26 cellular contexts compared by ENCODE assay signal in genomic region chr2:40302751-40303150, GRCh38.
"Had no signal": no experiment of that assay in that cellular context is flagged by ENCODE, and none has a peak within 500 bp of the region (broad histone marks: within the 10 kb centered on the region; RNA-seq: fewer than 3 reads in every experiment).

No MANE protein-coding gene starts in this region.

- H3K4me2 ChIP-seq: smooth muscle cell had no signal

- H3K27me3 ChIP-seq: pancreas, suprapubic skin, thyroid gland had no signal

- H3K4me3 Mint-ChIP-seq: naive B cell; nephron; stimulated activated effector memory CD8-positive, alpha-beta T cell treated with anti-CD3 and anti-CD28 coated beads, Interleukin-12 subunit alpha, Interleukin-12 subunit beta, amount 100 ng/mL, for 72 hours; type B pancreatic cell had no signal

- DNase-seq: effector CD4-positive, alpha-beta T cell; foreskin melanocyte; head of caudate nucleus; hippocampal formation; left colon; left ventricle myocardium superior; mesenchymal stem cell; midbrain; naive B cell; occipital lobe; pancreas; right cardiac atrium; stimulated activated CD4-positive, alpha-beta T cell treated with anti-CD3 and anti-CD28 coated beads, Interleukin-4, amount 100 ng/mL, for 1 hour; stimulated activated CD8-positive, alpha-beta memory T cell treated with anti-CD3 and anti-CD28 coated beads, Interleukin-4, amount 100 ng/mL, for 48 hours; stimulated activated naive CD8-positive, alpha-beta T cell treated with anti-CD3 and anti-CD28 coated beads, Interleukin-15, Interleukin-2, amounts not matched to agents 100 U/mL and 50 U/mL, for 24 hours; thyroid gland had no signal

- H3K27ac Mint-ChIP-seq: naive B cell; nephron; progenitor cell of endocrine pancreas; stimulated activated effector memory CD8-positive, alpha-beta T cell treated with anti-CD3 and anti-CD28 coated beads, Interleukin-12 subunit alpha, Interleukin-12 subunit beta, amount 100 ng/mL, for 72 hours; type B pancreatic cell had no signal

- H3K27me3 Mint-ChIP-seq: naive B cell, progenitor cell of endocrine pancreas, type B pancreatic cell had no signal

- H3K36me3 Mint-ChIP-seq: naive B cell; stimulated activated effector memory CD8-positive, alpha-beta T cell treated with anti-CD3 and anti-CD28 coated beads, Interleukin-12 subunit alpha, Interleukin-12 subunit beta, amount 100 ng/mL, for 72 hours had no signal

- H3K4me1 Mint-ChIP-seq: naive B cell; stimulated activated effector memory CD8-positive, alpha-beta T cell treated with anti-CD3 and anti-CD28 coated beads, Interleukin-12 subunit alpha, Interleukin-12 subunit beta, amount 100 ng/mL, for 72 hours had no signal

- H3K4me3 ChIP-seq: coronary artery, lung, pancreas, smooth muscle cell, suprapubic skin, thyroid gland had no signal

- FAIRE-seq: pancreas, urothelium cell line had no signal

- H3K4me1 ChIP-seq: pancreas, thyroid gland had no signal

- ATAC-seq: esophagus mucosa; left colon; left ventricle myocardium superior; pancreas; right cardiac atrium; stimulated activated effector memory CD8-positive, alpha-beta T cell treated with anti-CD3 and anti-CD28 coated beads, Interleukin-12 subunit alpha, Interleukin-12 subunit beta, amount 100 ng/mL, for 72 hours; stimulated activated naive CD8-positive, alpha-beta T cell treated with anti-CD3 and anti-CD28 coated beads, Interleukin-15, Interleukin-2, amounts not matched to agents 100 U/mL and 50 U/mL, for 24 hours had no signal

- H3K9me3 Mint-ChIP-seq: naive B cell; nephron; stimulated activated effector memory CD8-positive, alpha-beta T cell treated with anti-CD3 and anti-CD28 coated beads, Interleukin-12 subunit alpha, Interleukin-12 subunit beta, amount 100 ng/mL, for 72 hours; type B pancreatic cell had no signal

- H3K36me3 ChIP-seq: pancreas, suprapubic skin, thyroid gland had no signal

- H3K9me3 ChIP-seq: pancreas, suprapubic skin, thyroid gland had no signal

- H3K27ac ChIP-seq: coronary artery, pancreas, suprapubic skin, thyroid gland had no signal
